In the genomic region with DNA sequence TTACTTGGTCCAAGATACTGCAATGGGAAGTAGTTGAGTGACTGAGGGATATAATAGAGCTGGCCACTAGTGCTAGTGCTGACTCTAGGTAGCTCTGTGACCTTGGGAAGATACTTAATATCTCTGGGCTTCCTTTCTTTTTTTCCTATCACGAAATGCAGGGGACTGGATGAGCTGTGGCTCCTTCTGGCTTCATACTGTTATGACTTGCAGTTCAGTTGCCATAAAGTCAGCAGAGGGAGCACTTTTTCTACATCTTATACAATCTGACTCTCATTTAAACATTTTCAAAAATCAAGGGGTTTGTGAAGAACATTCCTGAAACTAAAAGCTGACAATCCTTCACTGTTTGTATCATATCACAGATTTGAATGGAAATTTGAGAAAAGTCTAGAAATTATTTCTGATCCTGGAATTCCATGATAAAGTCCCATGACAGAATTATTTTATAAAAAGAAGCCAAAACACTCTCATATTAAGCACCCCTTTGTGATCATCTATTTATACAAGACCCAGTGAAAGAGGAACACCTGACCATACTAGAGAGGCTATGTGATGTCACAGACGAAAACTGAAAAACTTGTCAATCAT, we compare ENCODE assay signal across 8 cellular contexts. TPM values are rescaled to one million over a fixed set of nuclear protein-coding genes. Genes with fewer than 3 reads are reported as not detected.
A peak's percentile ranks its signal among the peaks of the same experiment; 100 is the strongest.
DNase-seq lines count a peak whose midpoint lies in the region; ATAC-seq and TF ChIP-seq lines count a peak whose summit lies in the region.

No MANE protein-coding gene starts in this region.

- TF ChIP-seq POLR2A in GM18505 (IDR thresholded peaks at IDR 0.05; ENCODE audit: borderline replicate concordance, extremely low read depth, insufficient read depth, insufficient read length), result no peak

- H3K4me3 Mint-ChIP-seq in CD4-positive, alpha-beta T cell, result no peak overlapping the region
- H3K4me3 Mint-ChIP-seq in mesothelial cell of epicardium, result no peak overlapping the region
- no peak overlapping the region for H3K4me3 Mint-ChIP-seq in stimulated activated effector memory CD8-positive, alpha-beta T cell treated with anti-CD3 and anti-CD28 coated beads, Interleukin-12 subunit alpha, Interleukin-12 subunit beta, amount 100 ng/mL, for 72 hours

- H3K36me3 Mint-ChIP-seq in CD4-positive, alpha-beta T cell (ENCODE audit: low read depth), result no peaks in the 10 kb centered on the region
- H3K36me3 Mint-ChIP-seq in mesothelial cell of epicardium, result no peaks in the 10 kb centered on the region
- no peaks in the 10 kb centered on the region for H3K36me3 Mint-ChIP-seq in stimulated activated effector memory CD8-positive, alpha-beta T cell treated with anti-CD3 and anti-CD28 coated beads, Interleukin-12 subunit alpha, Interleukin-12 subunit beta, amount 100 ng/mL, for 72 hours

- no peak overlapping the region for H3K27ac Mint-ChIP-seq in CD4-positive, alpha-beta T cell
- H3K27ac Mint-ChIP-seq in mesothelial cell of epicardium, result no peak overlapping the region
- H3K27ac Mint-ChIP-seq in stimulated activated effector memory CD8-positive, alpha-beta T cell treated with anti-CD3 and anti-CD28 coated beads, Interleukin-12 subunit alpha, Interleukin-12 subunit beta, amount 100 ng/mL, for 72 hours, result no peak overlapping the region

- CTCF ChIA-PET in CD4-positive, alpha-beta T cell (lab: Charles Lee), result interaction anchor here (2.6 kb wide), 1 partner anchor 22 kb away, joined by 8 read pairs; no protein-coding TSS in a partner anchor

- H3K27me3 ChIP-seq in CD4-positive, alpha-beta T cell (ENCODE audit: control insufficient read depth, insufficient read depth, low read length), result peaks cover 60% of the 10 kb centered on the region

- H3K9me3 ChIP-seq in CD4-positive, alpha-beta T cell (ENCODE audit: control insufficient read depth, low read length), result no peaks in the 10 kb centered on the region

- intact Hi-C loops in CD4-positive, alpha-beta T cell (cut with DNase I, micrococcal nuclease), result loop anchor here (1.0 to 10.0 kb wide), 4 partner anchors 582 to 1405 kb away; partner anchors contain the start of genes ITPR2 (in 1 of the 2) and PPFIBP1 (in 1 of the 2)

- TF ChIP-seq CTCF in CD4-positive, alpha-beta T cell (IDR thresholded peaks at IDR 0.05), result peak; percentile 48
- TF ChIP-seq CTCF in mesothelial cell of epicardium (IDR thresholded peaks at IDR 0.05; ENCODE audit: unreplicated experiment), result peak; percentile 34

- POLR2A ChIA-PET in CD4-positive, alpha-beta T cell (lab: Charles Lee), result no interaction called here

- H3K4me1 Mint-ChIP-seq in CD4-positive, alpha-beta T cell (ENCODE audit: low read depth), result peaks cover 24% of the 10 kb centered on the region
- H3K4me1 Mint-ChIP-seq in mesothelial cell of epicardium, result peaks cover 49% of the 10 kb centered on the region
- peaks cover 12% of the 10 kb centered on the region for H3K4me1 Mint-ChIP-seq in stimulated activated effector memory CD8-positive, alpha-beta T cell treated with anti-CD3 and anti-CD28 coated beads, Interleukin-12 subunit alpha, Interleukin-12 subunit beta, amount 100 ng/mL, for 72 hours

- no peaks in the 10 kb centered on the region for H3K9me3 Mint-ChIP-seq in CD4-positive, alpha-beta T cell
- H3K9me3 Mint-ChIP-seq in mesothelial cell of epicardium, result no peaks in the 10 kb centered on the region
- no peaks in the 10 kb centered on the region for H3K9me3 Mint-ChIP-seq in stimulated activated effector memory CD8-positive, alpha-beta T cell treated with anti-CD3 and anti-CD28 coated beads, Interleukin-12 subunit alpha, Interleukin-12 subunit beta, amount 100 ng/mL, for 72 hours

- H3K27me3 Mint-ChIP-seq in CD4-positive, alpha-beta T cell, result peaks cover 66% of the 10 kb centered on the region
- H3K27me3 Mint-ChIP-seq in mesothelial cell of epicardium (ENCODE audit: low read depth), result peaks cover 33% of the 10 kb centered on the region

- no peak for ATAC-seq in CD4-positive, alpha-beta T cell (ENCODE audit: poor library complexity)
- peak; percentile 40 for ATAC-seq in GM21786 (IDR thresholded peaks at IDR 0.05; ENCODE audit: unreplicated experiment)
- no peak for ATAC-seq in GM18505 (IDR thresholded peaks at IDR 0.05; ENCODE audit: unreplicated experiment)
- no peak for ATAC-seq in stimulated activated effector memory CD8-positive, alpha-beta T cell treated with anti-CD3 and anti-CD28 coated beads, Interleukin-12 subunit alpha, Interleukin-12 subunit beta, amount 100 ng/mL, for 72 hours

- DNase-seq in CD4-positive, alpha-beta T cell, result no peak
- DNase-seq in NCI-H526 treated with DMSO at 0.1 percent for 48 hours (lab: John Stamatoyannopoulos, UW), result peak; percentile 83
- DNase-seq in caudate nucleus (lab: John Stamatoyannopoulos, UW), result peak in 18 of 61 donors; percentile 14 to 68 (median 30)
- DNase-seq in mesothelial cell of epicardium (ENCODE audit: low spot score in 2 of 2, unreplicated experiment in 2 of 2), result no peak
- no peak for DNase-seq in activated CD4-positive, alpha-beta T cell treated with anti-CD3 and anti-CD28 coated beads, Interleukin-2, amount 50 U/mL, for 48 hours
- DNase-seq in stimulated activated effector memory CD8-positive, alpha-beta T cell treated with anti-CD3 and anti-CD28 coated beads, Interleukin-12 subunit alpha, Interleukin-12 subunit beta, amount 100 ng/mL, for 72 hours (ENCODE audit: low spot score in 2 of 2), result no peak

- no peak overlapping the region for H3K27ac ChIP-seq in CD4-positive, alpha-beta T cell (ENCODE audit: low read depth, low read length)
- peak overlapping the region; percentile 98 for H3K27ac ChIP-seq in caudate nucleus (ENCODE audit: low read depth, low read length)

RNA-seq across cellular contexts. Expression of gene BHLHE41, which starts 5.4 kb away (rescaled TPM):
- total RNA-seq in CD4-positive, alpha-beta T cell, result not detected
- 5.7 to 9.6 TPM (median 9.2 TPM) in 3 replicates for total RNA-seq in mesothelial cell of epicardium
